8 cellular contexts compared by ENCODE assay signal in the genomic region with DNA sequence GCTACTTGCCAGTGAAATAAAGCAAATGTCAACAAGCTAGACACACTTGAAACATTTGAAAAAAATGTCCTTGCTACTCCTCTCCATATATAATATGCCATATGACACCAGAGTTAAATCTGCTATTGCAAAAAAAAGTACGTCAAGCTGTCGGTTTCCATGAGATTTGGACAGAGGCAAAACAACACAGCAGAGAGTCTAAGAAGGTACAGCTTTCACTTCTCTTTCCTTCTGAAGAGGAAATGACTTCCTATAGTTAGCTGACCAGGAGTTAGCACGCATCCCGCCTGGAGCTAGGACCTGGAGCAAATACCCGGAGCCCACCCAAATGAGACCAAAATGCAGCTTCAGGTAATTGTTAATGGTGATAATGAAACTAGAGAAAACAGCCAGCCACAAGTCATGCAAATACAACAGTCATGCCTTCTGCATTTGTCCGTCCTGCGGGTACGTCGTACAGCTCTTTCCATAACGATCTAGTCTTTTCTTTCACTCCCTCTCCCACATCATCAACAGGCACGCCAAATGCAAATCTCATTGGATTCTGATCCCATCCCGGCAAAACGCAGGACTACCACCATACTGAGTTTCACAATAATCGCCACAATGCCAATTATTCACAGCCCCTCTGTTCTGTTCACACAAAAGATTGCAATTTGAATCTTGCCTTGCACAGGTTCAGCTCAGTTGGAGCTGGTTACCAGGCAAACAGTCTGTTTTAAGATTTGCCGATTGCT.
DNase-seq lines count a peak whose midpoint lies in the region; ATAC-seq lines count a peak whose summit lies in the region.

No MANE protein-coding gene starts in this region.

- in situ Hi-C loops in G401 (cut with HindIII; ENCODE audit: low sequenced_read_pairs), result no loop called here

- ATAC-seq in GM21723 (IDR thresholded peaks at IDR 0.05; ENCODE audit: unreplicated experiment) (peak; percentile 57), HG03457 (IDR thresholded peaks at IDR 0.05; ENCODE audit: unreplicated experiment) (no peak)

- peak; percentile 77 for DNase-seq in G401 (ENCODE audit: low spot score)
- DNase-seq in NCI-H345 treated with DMSO at 0.1 percent for 48 hours (lab: John Stamatoyannopoulos, UW; ENCODE audit: unreplicated experiment), result peak; percentile 68
- peak; percentile 39 for DNase-seq in left kidney (ENCODE audit: low read depth, low spot score)
- DNase-seq in foreskin melanocyte, result no peak
- DNase-seq in GF-D8 (lab: John Stamatoyannopoulos, UW), result no peak
- no peak for DNase-seq in central memory CD4-positive, alpha-beta T cell

Comparison
In these comparisons a context has a peak if more than half of its experiments do, and no peak if none do; other contexts are left out.
1. DNase-seq: peak in G401 (single experiment), NCI-H345 treated with DMSO at 0.1 percent for 48 hours (single experiment) and left kidney (single experiment); none in foreskin melanocyte (single experiment), GF-D8 (single experiment) and central memory CD4-positive, alpha-beta T cell (single experiment).